13 cellular contexts compared by ENCODE assay signal in the genomic region with DNA sequence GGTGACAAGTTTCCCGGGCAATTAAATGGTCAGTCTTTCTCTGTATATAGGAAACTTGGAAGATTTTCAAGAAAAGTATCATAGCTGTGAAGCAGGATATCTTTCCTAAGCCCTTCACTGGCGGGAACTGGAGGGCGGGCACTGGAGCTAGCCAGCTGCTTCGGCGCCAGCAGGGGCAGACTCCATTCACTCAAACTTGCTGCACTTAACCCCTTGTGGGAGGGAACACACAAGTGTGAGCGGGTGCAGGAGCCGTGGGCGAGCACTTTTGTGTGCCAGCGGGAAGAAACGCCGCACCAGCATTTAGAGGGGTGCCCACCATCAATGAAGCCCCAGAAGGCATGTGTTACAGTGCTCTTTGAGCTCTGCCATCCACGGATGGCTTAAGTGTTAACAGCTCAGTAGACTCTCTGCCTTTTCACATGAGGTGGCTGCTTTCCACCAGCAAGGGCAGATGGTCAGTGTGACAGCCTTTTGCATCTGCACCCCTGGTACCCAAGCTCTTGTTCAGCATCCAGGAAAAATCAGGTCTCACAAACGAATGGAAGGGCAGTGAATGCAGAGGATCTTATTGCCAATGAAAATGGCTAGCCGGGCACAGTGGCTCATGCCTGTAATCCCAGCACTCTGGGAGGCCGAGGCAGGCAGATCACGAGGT.
DNase-seq lines count a peak whose midpoint lies in the region; ATAC-seq, FAIRE-seq and TF ChIP-seq lines count a peak whose summit lies in the region.
"Had no signal": no experiment of that assay in that cellular context is flagged by ENCODE, and none has a peak within 500 bp of the region (broad histone marks: within the 10 kb centered on the region; RNA-seq: fewer than 3 reads in every experiment).

No MANE protein-coding gene starts in this region.

- no peaks in the 10 kb centered on the region for H3K79me2 ChIP-seq in H1 (ENCODE audit: control insufficient read depth in 1 of 2, insufficient read depth in 2 of 2, low read length in 2 of 2)

- H3K9ac ChIP-seq in H1 (replicated peaks in 1 of 4; ENCODE audit: extremely low read depth in 1 of 4, low read depth in 3 of 4, low read length in 3 of 4) (no peak overlapping the region), mesenchymal stem cell (ENCODE audit: low read length) (peak overlapping the region; percentile 62)

- CTCF ChIA-PET in H1 (lab: Charles Lee; ENCODE audit: partially characterized antibody): interaction anchor here (0.6 to 4.1 kb wide), 6 partner anchors 13 to 578 kb away, joined by 3 to 17 read pairs (median 4); no protein-coding TSS in a partner anchor
- CTCF ChIA-PET in CD4-positive, alpha-beta memory T cell (lab: Charles Lee; ENCODE audit: partially characterized antibody): no interaction called here

- no peaks in the 10 kb centered on the region for H3K36me3 ChIP-seq in H1 (ENCODE audit: control insufficient read depth in 2 of 4, insufficient read depth in 4 of 4, low read length in 3 of 4)
- H3K36me3 ChIP-seq in mesenchymal stem cell (ENCODE audit: control insufficient read depth in 1 of 2, insufficient read depth in 2 of 2, low read depth in 1 of 2, low read length in 2 of 2): no peaks in the 10 kb centered on the region
- H3K36me3 ChIP-seq in CD4-positive, alpha-beta memory T cell (ENCODE audit: insufficient read depth, low read length): no peaks in the 10 kb centered on the region
- H3K36me3 ChIP-seq: Peyer's patch had no signal

- H3K18ac ChIP-seq in H1 (ENCODE audit: extremely low read depth, low read length) (no peak overlapping the region), mesenchymal stem cell (ENCODE audit: low read depth in 1 of 2, low read length in 2 of 2) (no peak overlapping the region)

- H3K4me3 Mint-ChIP-seq in CD4-positive, alpha-beta memory T cell: no peak overlapping the region
- H3K4me3 Mint-ChIP-seq: HFFc6, IgD-negative memory B cell had no signal

- H3K27me3 ChIP-seq in H1 (replicated peaks in 1 of 4; ENCODE audit: control insufficient read depth in 3 of 4, extremely low read depth in 1 of 4, insufficient read depth in 3 of 4, low read length in 3 of 4): no peaks in the 10 kb centered on the region
- H3K27me3 ChIP-seq in mesenchymal stem cell (ENCODE audit: control insufficient read depth in 1 of 2, insufficient read depth in 1 of 2, low read length in 2 of 2): peaks cover 0 to 7% of the 10 kb centered on the region in 2 experiments
- no peaks in the 10 kb centered on the region for H3K27me3 ChIP-seq in CD4-positive, alpha-beta memory T cell (ENCODE audit: insufficient read depth, low read length)
- H3K27me3 ChIP-seq: Peyer's patch had no signal

- FAIRE-seq in H1 (lab: Jason Lieb, UNC): peak; percentile 68
- no peak for FAIRE-seq in GM19239 (lab: Jason Lieb, UNC)
- FAIRE-seq in D721Med (lab: Jason Lieb, UNC): no peak
- FAIRE-seq: kidney had no signal

- H3K27ac ChIP-seq in H1 (ENCODE audit: low read depth, low read length): no peak overlapping the region
- H3K27ac ChIP-seq in mesenchymal stem cell (ENCODE audit: low read length, poor library complexity, severe bottlenecking): no peak overlapping the region
- H3K27ac ChIP-seq in CD4-positive, alpha-beta memory T cell (ENCODE audit: low read depth, low read length): no peak overlapping the region
- H3K27ac ChIP-seq: C4-2B, Peyer's patch had no signal

- TF ChIP-seq EP300 in H1 (IDR thresholded peaks at IDR 0.05; ENCODE audit: borderline replicate concordance in 1 of 2, low read depth in 2 of 2, low read length in 2 of 2): no peak

- no peak overlapping the region for H2BK20ac ChIP-seq in H1 (ENCODE audit: low read length)

- H3K4ac ChIP-seq in H1 (replicated peaks; ENCODE audit: insufficient read length, low read depth, low read length): no peak overlapping the region
- H3K4ac ChIP-seq in mesenchymal stem cell (ENCODE audit: low read depth in 1 of 2, low read length in 2 of 2): no peak overlapping the region

- H3K9me3 ChIP-seq in H1 (ENCODE audit: insufficient read depth in 2 of 2, low read depth in 1 of 2, low read length in 1 of 2) (peaks cover 0 to 4% of the 10 kb centered on the region in 2 experiments; a peak in 2 of 4 replicates), mesenchymal stem cell (ENCODE audit: control insufficient read depth, low read length) (no peaks in the 10 kb centered on the region)
- no peaks in the 10 kb centered on the region for H3K9me3 ChIP-seq in CD4-positive, alpha-beta memory T cell (ENCODE audit: control insufficient read depth in 1 of 2, low read length in 2 of 2)
- H3K9me3 ChIP-seq: Peyer's patch had no signal

- no peak overlapping the region for H3K4me3 ChIP-seq in H1 (ENCODE audit: extremely low read depth in 1 of 4, insufficient read depth in 2 of 4, low read depth in 3 of 4, low read length in 4 of 4)
- peak overlapping the region in 1 of 2 experiments; percentile 58 for H3K4me3 ChIP-seq in mesenchymal stem cell (ENCODE audit: insufficient read depth in 1 of 2, low read depth in 1 of 2, low read length in 2 of 2)
- no peak overlapping the region for H3K4me3 ChIP-seq in CD4-positive, alpha-beta memory T cell (ENCODE audit: low read length in 2 of 2)
- H3K4me3 ChIP-seq: Peyer's patch had no signal

- no peak overlapping the region for H4K8ac ChIP-seq in H1 (ENCODE audit: extremely low read depth, insufficient read depth, low read length)
- H4K8ac ChIP-seq in mesenchymal stem cell (ENCODE audit: low read length): no peak overlapping the region

- H3K36me3 Mint-ChIP-seq in CD4-positive, alpha-beta memory T cell: no peaks in the 10 kb centered on the region
- H3K36me3 Mint-ChIP-seq: IgD-negative memory B cell had no signal

- H2BK120ac ChIP-seq in H1 (replicated peaks; ENCODE audit: low read depth, low read length) (peak overlapping the region; percentile 34), mesenchymal stem cell (ENCODE audit: low read depth, low read length) (no peak overlapping the region)

- H3K27me3 Mint-ChIP-seq in CD4-positive, alpha-beta memory T cell: peaks cover 4 to 16% of the 10 kb centered on the region in 2 donors

- H3K4me2 ChIP-seq in H1 (ENCODE audit: insufficient read depth in 1 of 2, low read depth in 2 of 2, low read length in 2 of 2) (no peak overlapping the region), mesenchymal stem cell (ENCODE audit: low read length, poor library complexity, severe bottlenecking) (no peak overlapping the region)

- DNase-seq in ACHN (peak; percentile 14), NCI-H1694 (lab: John Stamatoyannopoulos, UW) (peak; percentile 69), H1 (ENCODE audit: low read depth in 1 of 2, low spot score in 2 of 2) (peak in 1 of 2 experiments; percentile 56), mesenchymal stem cell (no peak), GM19239 (ENCODE audit: insufficient read length, low spot score) (no peak), D721Med (ENCODE audit: insufficient read length, low spot score) (no peak)
- DNase-seq in CD4-positive, alpha-beta memory T cell: no peak
- DNase-seq: HFFc6, kidney, Peyer's patch had no signal

- ATAC-seq in GM19467 (IDR thresholded peaks at IDR 0.05; ENCODE audit: unreplicated experiment): no peak

- TF ChIP-seq RAD21 in H1 (IDR thresholded peaks at IDR 0.05 in 1 of 2, conservative IDR thresholded peaks at IDR 0.05 in 1 of 2; ENCODE audit: low read depth in 2 of 2, low read length in 2 of 2): peak in 1 of 2 experiments; percentile 37; a peak in 2 of 4 replicates

- H3K23me2 ChIP-seq in H1 (ENCODE audit: low read depth, low read length): no peaks in the 10 kb centered on the region

- H3K4me1 Mint-ChIP-seq in CD4-positive, alpha-beta memory T cell: no peaks in the 10 kb centered on the region
- H3K4me1 Mint-ChIP-seq: IgD-negative memory B cell had no signal

- 56% methylated on average over 16 of the region's 16 CpGs; no CpG with 5 or more reads in 1 of the 2 experiments for WGBS in H1 (ENCODE audit: extremely low coverage in 1 of 2, insufficient coverage in 1 of 2, insufficient read length in 1 of 2, insufficient replicate concordance in 2 of 2, low coverage in 1 of 2, low lambda C conversion rate in 2 of 2, missing lambda C conversion rate in 1 of 2), 2 experiments
- 39% methylated on average over 16 of the region's 16 CpGs for WGBS in mesenchymal stem cell

- no peak for TF ChIP-seq POLR2A in H1 (IDR thresholded peaks at IDR 0.05; ENCODE audit: control extremely low read depth in 1 of 2, low read depth in 2 of 2, low read length in 2 of 2)

- no peaks in the 10 kb centered on the region for H3K79me1 ChIP-seq in H1 (ENCODE audit: low read depth, low read length)
- no peaks in the 10 kb centered on the region for H3K79me1 ChIP-seq in mesenchymal stem cell (replicated peaks; ENCODE audit: low read length, poor library complexity, severe bottlenecking)

- TF ChIP-seq CTCF in H1 (IDR thresholded peaks at IDR 0.05; ENCODE audit: control extremely low read depth in 1 of 3, insufficient read depth in 1 of 3, low read depth in 1 of 3, low read length in 3 of 3) (peak in 2 of 3 experiments; percentile 4 to 35; a peak in 1 of 4 replicates), D721Med (IDR thresholded peaks at IDR 0.05; ENCODE audit: insufficient read depth, missing control alignments) (no peak)

- H2AFZ ChIP-seq in H1 (ENCODE audit: low read length): peak overlapping the region; percentile 43
- no peak overlapping the region for H2AFZ ChIP-seq in mesenchymal stem cell (ENCODE audit: low read depth, low read length)

- no peak overlapping the region for H3K27ac Mint-ChIP-seq in CD4-positive, alpha-beta memory T cell
- H3K27ac Mint-ChIP-seq: HFFc6, IgD-negative memory B cell had no signal

- H3K56ac ChIP-seq in H1 (replicated peaks; ENCODE audit: insufficient read length, low read depth, low read length): no peak overlapping the region

- H3K23ac ChIP-seq in H1 (ENCODE audit: insufficient read length) (no peak overlapping the region), mesenchymal stem cell (ENCODE audit: low read length in 2 of 2) (no peak overlapping the region)

- H2BK5ac ChIP-seq in H1 (ENCODE audit: low read depth, low read length): no peak overlapping the region
- H2BK5ac ChIP-seq in mesenchymal stem cell (ENCODE audit: low read depth, low read length, poor library complexity, severe bottlenecking): no peak overlapping the region

- H2BK15ac ChIP-seq in H1 (ENCODE audit: low read length) (no peak overlapping the region), mesenchymal stem cell (ENCODE audit: low read depth, poor library complexity, severe bottlenecking) (no peak overlapping the region)

- no peak overlapping the region for H4K5ac ChIP-seq in H1 (ENCODE audit: insufficient read length, low read depth, low read length)

- H4K20me1 ChIP-seq in H1 (replicated peaks in 1 of 2; ENCODE audit: control insufficient read depth in 1 of 2, insufficient read depth in 2 of 2, low read length in 2 of 2): no peaks in the 10 kb centered on the region

- intact Hi-C loops in CD4-positive, alpha-beta memory T cell (cut with micrococcal nuclease): no loop called here

- POLR2A ChIA-PET in H1 (lab: Charles Lee; ENCODE audit: partially characterized antibody): no interaction called here
- POLR2A ChIA-PET in CD4-positive, alpha-beta memory T cell (lab: Charles Lee; ENCODE audit: partially characterized antibody): no interaction called here

- H3K4me1 ChIP-seq in H1 (replicated peaks in 1 of 4; ENCODE audit: control insufficient read depth in 3 of 4, insufficient read depth in 4 of 4, low read length in 3 of 4): peaks cover 2 to 16% (median 11%) of the 10 kb centered on the region in 4 experiments
- H3K4me1 ChIP-seq in mesenchymal stem cell (ENCODE audit: control insufficient read depth, insufficient read depth, low read depth, low read length): no peaks in the 10 kb centered on the region
- no peaks in the 10 kb centered on the region for H3K4me1 ChIP-seq in CD4-positive, alpha-beta memory T cell (ENCODE audit: insufficient read depth, low read length)
- H3K4me1 ChIP-seq: Peyer's patch had no signal

- H4K91ac ChIP-seq in H1 (replicated peaks; ENCODE audit: insufficient read length, low read length) (no peak overlapping the region), mesenchymal stem cell (ENCODE audit: low read length) (no peak overlapping the region)

- no peak overlapping the region for H3K14ac ChIP-seq in H1 (ENCODE audit: insufficient read length)
- no peak overlapping the region for H3K14ac ChIP-seq in mesenchymal stem cell (ENCODE audit: low read length in 2 of 2)

- H3K9me3 Mint-ChIP-seq in CD4-positive, alpha-beta memory T cell: peaks cover 0 to 10% (median 4%) of the 10 kb centered on the region in 8 donors

- peak overlapping the region; percentile 54; the same call in 1 of the 2 replicates for H2BK12ac ChIP-seq in H1 (ENCODE audit: low read depth, low read length)
- no peak overlapping the region for H2BK12ac ChIP-seq in mesenchymal stem cell (ENCODE audit: low read length in 2 of 2)

- H2AK5ac ChIP-seq in H1 (ENCODE audit: low read depth, low read length) (no peak overlapping the region), mesenchymal stem cell (ENCODE audit: low read length, severe bottlenecking) (no peak overlapping the region)

- in situ Hi-C loops in ACHN (cut with HindIII; ENCODE audit: low pct_ligation_motif_present, low pct_unique_long_range_greater_than_20kb, low sequenced_read_pairs): no loop called here

Comparison
In these comparisons a context has a peak if more than half of its experiments do, and no peak if none do; other contexts are left out.
1. DNase-seq: peak in ACHN (single experiment) and NCI-H1694 (single experiment); none in mesenchymal stem cell (single experiment), CD4-positive, alpha-beta memory T cell (0 of 5), GM19239 (single experiment) and D721Med (single experiment).